39 cellular contexts compared by ENCODE assay signal in genomic region chr3:145384307-145384706, GRCh38.
"Had no signal": no experiment of that assay in that cellular context is flagged by ENCODE, and none has a peak within 500 bp of the region (broad histone marks: within the 10 kb centered on the region; RNA-seq: fewer than 3 reads in every experiment).

No MANE protein-coding gene starts in this region.

- H3K27me3 ChIP-seq: adrenal gland, ascending aorta, body of pancreas, brain microvascular endothelial cell, breast epithelium, cardiac muscle cell had no signal

- H3K4me3 Mint-ChIP-seq: activated naive CD4-positive, alpha-beta T cell treated with anti-CD3 and anti-CD28 coated beads for 36 hours; activated naive CD4-positive, alpha-beta T cell treated with anti-CD3 and anti-CD28 coated beads, Interleukin-2, amount 10 ng/mL, durations not matched to agents 7 days and 5 days; activated naive CD4-positive, alpha-beta T cell treated with anti-CD3 and anti-CD28 coated beads, Interleukin-2, amount 50 U/mL, for 24 hours; activated naive CD8-positive, alpha-beta T cell; activated naive CD8-positive, alpha-beta T cell treated with anti-CD3 and anti-CD28 coated beads for 36 hours; activated naive CD8-positive, alpha-beta T cell treated with anti-CD3 and anti-CD28 coated beads, Interleukin-2, amount 10 ng/mL, durations not matched to agents 7 days and 5 days; activated naive CD8-positive, alpha-beta T cell treated with anti-CD3 and anti-CD28 coated beads, Interleukin-2, amount 50 U/mL, for 24 hours; activated T-cell treated with anti-CD3 and anti-CD28 coated beads, Interleukin-2, amount 50 U/mL, for 24 hours; activated T-cell treated with anti-CD3 and anti-CD28 coated beads, Interleukin-2, amount 50 U/mL, for 4 hours; activated T-cell treated with anti-CD3 and anti-CD28 coated beads, Interleukin-2, amount 50 U/mL, for 72 hours; activated T-helper 1 cell treated with anti-CD3 and anti-CD28 coated beads, Interleukin-12 subunit alpha, Interleukin-12 subunit beta, Interleukin-2, Interleukin-4 antibody, amounts not matched to agents 30 ng/mL and 10 ng/mL and 1 ng/mL, durations not matched to agents 14 hours and 24 hours and 36 hours; activated T-helper 17 cell treated with anti-CD3 and anti-CD28 coated beads, Interleukin-2, amount 50 U/mL, for 72 hours; brain; central memory CD8-positive, alpha-beta T cell had no signal

- H3K36me3 Mint-ChIP-seq: activated naive CD4-positive, alpha-beta T cell treated with anti-CD3 and anti-CD28 coated beads, Interleukin-2, amount 10 ng/mL, durations not matched to agents 7 days and 5 days; activated naive CD4-positive, alpha-beta T cell treated with anti-CD3 and anti-CD28 coated beads, Interleukin-2, amount 50 U/mL, for 24 hours; activated naive CD8-positive, alpha-beta T cell; activated naive CD8-positive, alpha-beta T cell treated with anti-CD3 and anti-CD28 coated beads for 36 hours; activated naive CD8-positive, alpha-beta T cell treated with anti-CD3 and anti-CD28 coated beads, Interleukin-2, amount 10 ng/mL, durations not matched to agents 7 days and 5 days; brain had no signal

- H3K27me3 Mint-ChIP-seq: activated naive CD4-positive, alpha-beta T cell treated with anti-CD3 and anti-CD28 coated beads, Interleukin-2, amount 10 ng/mL, durations not matched to agents 7 days and 5 days; activated naive CD4-positive, alpha-beta T cell treated with anti-CD3 and anti-CD28 coated beads, Interleukin-2, amount 50 U/mL, for 24 hours; activated naive CD8-positive, alpha-beta T cell; activated naive CD8-positive, alpha-beta T cell treated with anti-CD3 and anti-CD28 coated beads for 36 hours; activated naive CD8-positive, alpha-beta T cell treated with anti-CD3 and anti-CD28 coated beads, Interleukin-2, amount 10 ng/mL, durations not matched to agents 7 days and 5 days; activated naive CD8-positive, alpha-beta T cell treated with anti-CD3 and anti-CD28 coated beads, Interleukin-2, amount 50 U/mL, for 24 hours; activated T-cell treated with anti-CD3 and anti-CD28 coated beads, Interleukin-2, amount 50 U/mL, for 24 hours; activated T-helper 17 cell treated with anti-CD3 and anti-CD28 coated beads, Interleukin-2, amount 50 U/mL, for 72 hours; brain; central memory CD8-positive, alpha-beta T cell had no signal

- ATAC-seq: activated naive CD4-positive, alpha-beta T cell treated with anti-CD3 and anti-CD28 coated beads, Interleukin-2, amount 50 U/mL, for 72 hours; activated naive CD8-positive, alpha-beta T cell treated with anti-CD3 and anti-CD28 coated beads, Interleukin-2, amount 50 U/mL, for 24 hours; activated T-cell treated with anti-CD3 and anti-CD28 coated beads, Interleukin-2, amount 50 U/mL, for 4 hours; activated T-cell treated with anti-CD3 and anti-CD28 coated beads, Interleukin-2, amount 50 U/mL, for 72 hours; activated T-helper 17 cell treated with anti-CD3 and anti-CD28 coated beads, Interleukin-2, amount 50 U/mL, for 72 hours; body of pancreas had no signal

- H3K4me3 ChIP-seq: adrenal gland, ascending aorta, body of pancreas, breast epithelium, cardiac muscle cell had no signal

- H3K4me1 Mint-ChIP-seq: activated naive CD4-positive, alpha-beta T cell treated with anti-CD3 and anti-CD28 coated beads, Interleukin-2, amount 10 ng/mL, durations not matched to agents 7 days and 5 days; activated naive CD4-positive, alpha-beta T cell treated with anti-CD3 and anti-CD28 coated beads, Interleukin-2, amount 50 U/mL, for 24 hours; activated naive CD8-positive, alpha-beta T cell treated with anti-CD3 and anti-CD28 coated beads for 36 hours; activated naive CD8-positive, alpha-beta T cell treated with anti-CD3 and anti-CD28 coated beads, Interleukin-2, amount 10 ng/mL, durations not matched to agents 7 days and 5 days; activated naive CD8-positive, alpha-beta T cell treated with anti-CD3 and anti-CD28 coated beads, Interleukin-2, amount 50 U/mL, for 24 hours; activated T-helper 17 cell treated with anti-CD3 and anti-CD28 coated beads, Interleukin-2, amount 50 U/mL, for 72 hours; brain; central memory CD8-positive, alpha-beta T cell had no signal

- DNase-seq: activated effector memory CD4-positive, alpha-beta T cell treated with anti-CD3 and anti-CD28 coated beads, Interleukin-2, amount 50 U/mL, for 16 hours; activated effector memory CD4-positive, alpha-beta T cell treated with Interleukin-2 at 50 U/mL for 16 hours; activated gamma-delta T cell; activated gamma-delta T cell treated with Interleukin-2 at 50 U/mL for 16 hours; activated naive CD4-positive, alpha-beta T cell; activated naive CD4-positive, alpha-beta T cell treated with anti-CD3 and anti-CD28 coated beads for 36 hours; activated naive CD4-positive, alpha-beta T cell treated with anti-CD3 and anti-CD28 coated beads, Interleukin-2, amount 10 ng/mL, durations not matched to agents 7 days and 5 days; activated naive CD4-positive, alpha-beta T cell treated with anti-CD3 and anti-CD28 coated beads, Interleukin-2, amount 50 U/mL, for 16 hours; activated naive CD4-positive, alpha-beta T cell treated with Interleukin-2 at 50 U/mL for 16 hours; activated naive CD8-positive, alpha-beta T cell treated with anti-CD3 and anti-CD28 coated beads for 36 hours; activated naive CD8-positive, alpha-beta T cell treated with anti-CD3 and anti-CD28 coated beads, Interleukin-2, amount 10 ng/mL, durations not matched to agents 7 days and 5 days; activated naive CD8-positive, alpha-beta T cell treated with anti-CD3 and anti-CD28 coated beads, Interleukin-2, amount 50 U/mL, for 24 hours; activated T-cell treated with anti-CD3 and anti-CD28 coated beads for 4 hours; activated T-cell treated with anti-CD3 and anti-CD28 coated beads, Interleukin-2, amount 50 U/mL, for 1 hour; activated T-cell treated with anti-CD3 and anti-CD28 coated beads, Interleukin-2, amount 50 U/mL, for 24 hours; activated T-cell treated with anti-CD3 and anti-CD28 coated beads, Interleukin-2, amount 50 U/mL, for 4 hours; activated T-cell treated with anti-CD3 and anti-CD28 coated beads, Interleukin-2, amount 50 U/mL, for 48 hours; activated T-cell treated with anti-CD3 and anti-CD28 coated beads, Interleukin-2, amount 50 U/mL, for 72 hours; adrenal gland; amniotic stem cell; amygdala; anterior cingulate cortex; aorta; body of pancreas; brain microvascular endothelial cell; caudate nucleus; central memory CD4-positive, alpha-beta T cell; cerebellar nuclear complex had no signal

- H3K9me3 ChIP-seq: adrenal gland, body of pancreas had no signal

- H3K27ac Mint-ChIP-seq: activated naive CD4-positive, alpha-beta T cell treated with anti-CD3 and anti-CD28 coated beads for 36 hours; activated naive CD4-positive, alpha-beta T cell treated with anti-CD3 and anti-CD28 coated beads, Interleukin-2, amount 10 ng/mL, durations not matched to agents 7 days and 5 days; activated naive CD4-positive, alpha-beta T cell treated with anti-CD3 and anti-CD28 coated beads, Interleukin-2, amount 50 U/mL, for 24 hours; activated naive CD4-positive, alpha-beta T cell treated with anti-CD3 and anti-CD28 coated beads, Interleukin-2, amount 50 U/mL, for 72 hours; activated naive CD8-positive, alpha-beta T cell; activated naive CD8-positive, alpha-beta T cell treated with anti-CD3 and anti-CD28 coated beads for 36 hours; activated naive CD8-positive, alpha-beta T cell treated with anti-CD3 and anti-CD28 coated beads, Interleukin-2, amount 10 ng/mL, durations not matched to agents 7 days and 5 days; activated naive CD8-positive, alpha-beta T cell treated with anti-CD3 and anti-CD28 coated beads, Interleukin-2, amount 50 U/mL, for 24 hours; activated T-cell treated with anti-CD3 and anti-CD28 coated beads, Interleukin-2, amount 50 U/mL, for 24 hours; activated T-cell treated with anti-CD3 and anti-CD28 coated beads, Interleukin-2, amount 50 U/mL, for 72 hours; activated T-helper 1 cell treated with anti-CD3 and anti-CD28 coated beads, Interleukin-12 subunit alpha, Interleukin-12 subunit beta, Interleukin-2, Interleukin-4 antibody, amounts not matched to agents 30 ng/mL and 10 ng/mL and 1 ng/mL, durations not matched to agents 14 hours and 24 hours and 36 hours; activated T-helper 17 cell treated with anti-CD3 and anti-CD28 coated beads, Interleukin-2, amount 50 U/mL, for 72 hours; activated T-helper 2 cell treated with anti-CD3 and anti-CD28 coated beads, Interferon-gamma antibody, Interleukin-2, Interleukin-4, amounts not matched to agents 10 μg/mL and 5 μg/mL and 100 μg/mL, durations not matched to agents 14 hours and 24 hours and 36 hours had no signal

- H3K4me1 ChIP-seq: adrenal gland, ascending aorta, body of pancreas, breast epithelium had no signal

- H3K27ac ChIP-seq: adrenal gland, ascending aorta, body of pancreas, brain microvascular endothelial cell, breast epithelium, cardiac muscle cell had no signal

- H3K36me3 ChIP-seq: adrenal gland, ascending aorta, brain microvascular endothelial cell, breast epithelium, cardiac muscle cell had no signal
